Comparison of ENCODE assay signal across 6 cellular contexts in the genomic region with DNA sequence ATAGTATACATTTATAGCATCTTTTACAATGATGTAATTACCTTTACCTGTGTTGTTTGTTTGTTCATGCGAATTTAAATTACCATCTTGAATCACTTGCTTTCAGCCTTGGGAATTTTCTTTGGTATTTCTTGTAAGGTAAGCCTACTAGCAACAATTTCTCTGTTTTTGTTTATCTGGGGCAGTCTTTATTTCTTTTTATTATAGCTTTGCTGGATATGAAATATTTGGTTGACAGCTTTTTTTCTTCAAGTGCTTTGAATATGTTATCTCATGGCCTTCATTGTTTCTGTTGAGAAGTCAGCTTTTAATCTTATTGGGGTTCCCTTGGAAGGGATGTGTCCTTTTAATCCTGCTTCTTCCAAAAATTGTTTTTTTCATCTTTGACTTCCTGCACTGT.
"Had no signal": no experiment of that assay in that cellular context is flagged by ENCODE, and none has a peak within 500 bp of the region (broad histone marks: within the 10 kb centered on the region; RNA-seq: fewer than 3 reads in every experiment).

No MANE protein-coding gene starts in this region.

- DNase-seq: IMR-90, KBM-7, KG1 had no signal

- H3K4me3 ChIP-seq: K562 had no signal

- H3K27ac ChIP-seq: HL-60, KMS-11 had no signal
